ENCODE assay signal across 20 cellular contexts in the genomic region with DNA sequence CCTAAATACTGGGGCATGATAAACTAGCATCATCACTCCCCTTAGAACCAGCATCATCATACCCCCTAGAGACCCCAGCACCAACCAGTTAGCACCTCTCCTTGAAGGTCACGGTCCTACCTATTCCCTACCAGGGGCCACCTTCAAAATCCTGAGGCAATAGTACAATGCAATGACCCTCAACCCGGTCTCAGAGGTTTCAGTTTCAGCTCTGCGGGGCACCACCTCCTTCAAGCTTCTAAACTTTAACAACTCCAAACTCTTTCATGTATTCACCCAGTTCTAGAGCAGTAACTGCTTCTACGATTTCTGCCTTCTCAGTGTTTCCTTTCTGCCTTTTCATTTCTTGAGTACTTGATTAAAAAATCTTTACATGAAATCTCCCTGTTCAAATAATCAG.
DNase-seq lines count a peak whose midpoint lies in the region; ATAC-seq and TF ChIP-seq lines count a peak whose summit lies in the region.
"Had no signal": no experiment of that assay in that cellular context is flagged by ENCODE, and none has a peak within 500 bp of the region (broad histone marks: within the 10 kb centered on the region; RNA-seq: fewer than 3 reads in every experiment).

No MANE protein-coding gene starts in this region.

- no peak for TF ChIP-seq POLR2A in sigmoid colon (IDR thresholded peaks at IDR 0.05)

- peaks cover 14% of the 10 kb centered on the region for H3F3A ChIP-seq in smooth muscle cell (ENCODE audit: low read depth)

- H3K79me2 ChIP-seq in OCI-LY3 (ENCODE audit: low read length) (no peaks in the 10 kb centered on the region), smooth muscle cell (ENCODE audit: low read depth) (no peaks in the 10 kb centered on the region)

- H3K4me2 ChIP-seq in OCI-LY3 (ENCODE audit: low read length) (0 out of 2 replicates have a peak overlapping the region, but pooled peaks have one; percentile 15), smooth muscle cell (peak overlapping the region; percentile 73)

- no peaks in the 10 kb centered on the region for H3K27me3 ChIP-seq in OCI-LY3 (ENCODE audit: low read depth, low read length)
- no peaks in the 10 kb centered on the region for H3K27me3 ChIP-seq in smooth muscle cell (ENCODE audit: low read depth)
- no peaks in the 10 kb centered on the region for H3K27me3 ChIP-seq in sigmoid colon
- H3K27me3 ChIP-seq: brain microvascular endothelial cell, colonic mucosa, heart right ventricle, tibial artery had no signal

- no peak for TF ChIP-seq CTCF in OCI-LY3 (IDR thresholded peaks at IDR 0.05; ENCODE audit: low read depth, low read length)
- no peak for TF ChIP-seq CTCF in smooth muscle cell (IDR thresholded peaks at IDR 0.05; ENCODE audit: borderline replicate concordance, insufficient read depth, poor library complexity, severe bottlenecking)
- no peak for TF ChIP-seq CTCF in sigmoid colon (IDR thresholded peaks at IDR 0.05)

- no peak overlapping the region for H3K9ac ChIP-seq in OCI-LY3 (ENCODE audit: low read length)
- peak overlapping the region; percentile 45 for H3K9ac ChIP-seq in smooth muscle cell (ENCODE audit: low read depth)

- H3K4me3 ChIP-seq in OCI-LY3 (ENCODE audit: low read length), result no peak overlapping the region
- H3K4me3 ChIP-seq in smooth muscle cell, result no peak overlapping the region
- H3K4me3 ChIP-seq in sigmoid colon, result no peak overlapping the region
- H3K4me3 ChIP-seq: colonic mucosa, heart right ventricle, MG63, tibial artery had no signal

- H4K20me1 ChIP-seq in OCI-LY3 (ENCODE audit: insufficient read depth, low read length) (no peaks in the 10 kb centered on the region), smooth muscle cell (ENCODE audit: low read depth) (no peaks in the 10 kb centered on the region)

- H3K36me3 ChIP-seq in OCI-LY3 (replicated peaks; ENCODE audit: low read depth, low read length) (no peaks in the 10 kb centered on the region), smooth muscle cell (ENCODE audit: low read depth) (no peaks in the 10 kb centered on the region), sigmoid colon (no peaks in the 10 kb centered on the region)
- H3K36me3 ChIP-seq: brain microvascular endothelial cell, colonic mucosa, heart right ventricle, MG63, tibial artery had no signal

- intact Hi-C loops in sigmoid colon (cut with DNase I), result no loop called here

- 75% methylated on average over 4 of the region's 4 CpGs for WGBS in smooth muscle cell (ENCODE audit: low lambda C conversion rate)
- 49 to 58% methylated on average over 4 of the region's 4 CpGs for WGBS in sigmoid colon, 2 donors

- no peak for TF ChIP-seq EP300 in sigmoid colon (IDR thresholded peaks at IDR 0.05)

- DNase-seq in smooth muscle cell (lab: John Stamatoyannopoulos, UW; ENCODE audit: unreplicated experiment) (no peak), sigmoid colon (no peak)
- DNase-seq in stimulated activated naive CD4-positive, alpha-beta T cell (lab: John Stamatoyannopoulos, UW), result no peak
- DNase-seq: activated naive CD8-positive, alpha-beta T cell treated with anti-CD3 and anti-CD28 coated beads, Interleukin-2, amount 50 U/mL, for 24 hours; brain microvascular endothelial cell; CD4-positive, alpha-beta memory T cell; colonic mucosa; DMS79 treated with DMSO at 0.1 percent for 48 hours; heart right ventricle; MG63; NCI-H1694; NCI-H82; stimulated activated CD4-positive, alpha-beta T cell treated with anti-CD3 and anti-CD28 coated beads, Interleukin-12 subunit alpha, Interleukin-12 subunit beta, amount 100 ng/mL, for 4 hours; tibial artery had no signal

- H3K4me1 ChIP-seq in OCI-LY3 (ENCODE audit: low read length) (no peaks in the 10 kb centered on the region), smooth muscle cell (ENCODE audit: low read depth) (peaks cover 9% of the 10 kb centered on the region), sigmoid colon (peaks cover 0 to 18% (median 12%) of the 10 kb centered on the region in 4 donors)
- H3K4me1 ChIP-seq: colonic mucosa had no signal

- no peaks in the 10 kb centered on the region for H3K9me3 ChIP-seq in OCI-LY3 (ENCODE audit: insufficient read depth, low read length)
- no peaks in the 10 kb centered on the region for H3K9me3 ChIP-seq in smooth muscle cell (replicated peaks; ENCODE audit: low read depth)
- no peaks in the 10 kb centered on the region for H3K9me3 ChIP-seq in sigmoid colon
- H3K9me3 ChIP-seq: colonic mucosa, heart right ventricle, tibial artery had no signal

- H2AFZ ChIP-seq in OCI-LY3 (ENCODE audit: low read depth, low read length), result no peak overlapping the region
- H2AFZ ChIP-seq in smooth muscle cell (ENCODE audit: low read depth), result peak overlapping the region; percentile 90

- H3K27ac ChIP-seq in OCI-LY3 (ENCODE audit: low read length), result no peak overlapping the region
- H3K27ac ChIP-seq in smooth muscle cell (ENCODE audit: low read depth), result peak overlapping the region; percentile 78
- no peak overlapping the region for H3K27ac ChIP-seq in sigmoid colon
- H3K27ac ChIP-seq: brain microvascular endothelial cell, colonic mucosa, heart right ventricle, tibial artery had no signal

- ATAC-seq in GM18909 (IDR thresholded peaks at IDR 0.05; ENCODE audit: poor library complexity, unreplicated experiment) (peak; percentile 63), HG02588 (IDR thresholded peaks at IDR 0.05; ENCODE audit: unreplicated experiment) (peak; percentile 51), HG02840 (IDR thresholded peaks at IDR 0.05; ENCODE audit: low FRiP score, unreplicated experiment) (no peak), GM21717 (IDR thresholded peaks at IDR 0.05; ENCODE audit: unreplicated experiment) (no peak)
- ATAC-seq: activated naive CD8-positive, alpha-beta T cell treated with anti-CD3 and anti-CD28 coated beads, Interleukin-2, amount 50 U/mL, for 24 hours; HepG2 had no signal

Comparison
In these comparisons a context has a peak if more than half of its experiments do, and no peak if none do; other contexts are left out.
1. ATAC-seq: peak in GM18909 (single experiment) and HG02588 (single experiment); none in HG02840 (single experiment) and GM21717 (single experiment).